Comparison of ENCODE assay signal across 17 cellular contexts in the genomic region with DNA sequence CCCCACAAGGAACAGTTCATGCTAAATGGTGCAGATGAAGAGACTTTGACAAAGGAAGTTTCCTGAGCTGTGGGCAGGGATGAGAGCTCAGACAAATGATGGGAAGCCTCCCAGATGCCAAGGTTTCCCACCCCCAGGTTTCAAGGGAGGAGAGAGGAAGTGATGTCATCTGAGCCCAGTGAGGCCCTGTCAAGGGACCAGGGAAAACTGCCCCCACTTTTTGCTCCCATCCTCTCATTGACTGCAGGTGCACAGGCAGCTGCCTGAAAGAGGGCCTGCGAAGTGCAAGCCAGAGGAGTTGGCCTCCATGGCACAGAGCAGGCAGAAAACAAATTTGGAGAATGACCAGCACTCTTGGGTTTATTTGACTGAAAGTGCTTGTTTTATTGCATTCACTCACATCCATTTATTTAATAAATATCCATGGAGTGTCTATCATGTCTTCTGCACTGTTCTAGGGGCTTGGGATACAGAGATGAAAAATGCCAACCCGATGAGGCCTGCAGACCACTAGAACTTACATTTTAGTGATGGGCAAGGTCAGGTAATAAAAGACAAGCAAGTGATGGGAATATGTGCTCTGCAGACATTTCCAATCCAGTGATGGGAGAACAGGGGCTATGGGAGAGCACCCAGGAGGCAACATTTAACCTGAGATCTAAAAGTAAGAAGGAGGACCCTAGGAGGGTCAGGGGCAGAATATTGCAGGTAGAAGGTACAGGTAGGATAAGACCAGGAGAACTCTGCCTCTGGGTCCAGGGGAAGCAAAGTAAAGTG.
DNase-seq lines count a peak whose midpoint lies in the region.
"Had no signal": no experiment of that assay in that cellular context is flagged by ENCODE, and none has a peak within 500 bp of the region (broad histone marks: within the 10 kb centered on the region; RNA-seq: fewer than 3 reads in every experiment).

No MANE protein-coding gene starts in this region.

- DNase-seq in NCI-H2029 (lab: John Stamatoyannopoulos, UW), result peak; percentile 6
- no peak for DNase-seq in NCI-H2029 treated with DMSO at 0.1 percent for 48 hours (lab: John Stamatoyannopoulos, UW)
- peak; percentile 5 for DNase-seq in DMS53 treated with DMSO at 0.1 percent for 48 hours (lab: John Stamatoyannopoulos, UW; ENCODE audit: unreplicated experiment)
- peak; percentile 72 to 88 for DNase-seq in SHP77 (lab: John Stamatoyannopoulos, UW)
- peak; percentile 18 for DNase-seq in left kidney (ENCODE audit: low read depth, low spot score)
- DNase-seq in OCI-M2 (lab: John Stamatoyannopoulos, UW; ENCODE audit: unreplicated experiment), result no peak
- no peak for DNase-seq in D341Med (ENCODE audit: low spot score)
- no peak for DNase-seq in stimulated activated CD4-positive, alpha-beta T cell treated with anti-CD3 and anti-CD28 coated beads, Interleukin-12 subunit alpha, Interleukin-12 subunit beta, amount 100 ng/mL, for 4 hours
- DNase-seq: BE2C, DMS 273 treated with DMSO at 0.1 percent for 48 hours, EL, NCI-H1092 treated with DMSO at 0.1 percent for 48 hours, NCI-H1694, NCI-H2171 treated with DMSO at 0.1 percent for 48 hours, NCI-H446 treated with DMSO at 0.1 percent for 48 hours, Peyer's patch, Right ventricle myocardium superior had no signal

Comparison
In these comparisons a context has a peak if more than half of its experiments do, and no peak if none do; other contexts are left out.
1. DNase-seq: peak in NCI-H2029 (single experiment), DMS53 treated with DMSO at 0.1 percent for 48 hours (single experiment), SHP77 (2 of 2) and left kidney (single experiment); none in NCI-H2029 treated with DMSO at 0.1 percent for 48 hours (single experiment), OCI-M2 (single experiment), D341Med (single experiment) and stimulated activated CD4-positive, alpha-beta T cell treated with anti-CD3 and anti-CD28 coated beads, Interleukin-12 subunit alpha, Interleukin-12 subunit beta, amount 100 ng/mL, for 4 hours (single experiment).